ENCODE assay signal across 13 cellular contexts in the genomic region with DNA sequence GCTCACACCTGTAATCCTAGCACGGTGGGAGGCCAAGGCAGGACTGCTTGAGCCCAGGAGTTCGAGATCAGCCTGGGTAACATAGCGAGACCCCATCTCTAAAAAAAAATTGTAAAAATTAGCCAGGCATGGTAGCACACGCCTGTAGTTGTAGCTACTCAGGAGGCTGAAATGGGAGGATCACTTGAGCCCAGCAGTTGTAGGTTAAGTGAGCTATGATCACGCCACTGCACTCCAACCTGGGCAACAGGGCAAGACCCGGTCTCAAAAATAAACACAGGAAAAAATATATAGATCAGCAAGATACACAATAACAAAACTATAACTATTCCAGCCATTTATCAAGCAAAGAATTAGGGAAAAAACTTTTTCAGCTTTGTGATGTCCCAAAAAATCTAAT. TPM values are rescaled to one million over a fixed set of nuclear protein-coding genes. Genes with fewer than 3 reads are reported as not detected.
DNase-seq lines count a peak whose midpoint lies in the region; ATAC-seq and TF ChIP-seq lines count a peak whose summit lies in the region.
"Had no signal": no experiment of that assay in that cellular context is flagged by ENCODE, and none has a peak within 500 bp of the region (broad histone marks: within the 10 kb centered on the region; RNA-seq: fewer than 3 reads in every experiment).

No MANE protein-coding gene starts in this region.

- H3K36me3 ChIP-seq in hepatocyte (replicated peaks; ENCODE audit: insufficient read depth, low read depth), result no peaks in the 10 kb centered on the region
- H3K36me3 ChIP-seq in thoracic aorta, result no peaks in the 10 kb centered on the region
- H3K36me3 ChIP-seq in body of pancreas (replicated peaks in 1 of 2; ENCODE audit: insufficient read depth in 1 of 2, low read depth in 2 of 2), result no peaks in the 10 kb centered on the region
- H3K36me3 ChIP-seq: pancreas, transverse colon had no signal

- H3K27me3 ChIP-seq in hepatocyte (no peaks in the 10 kb centered on the region), thoracic aorta (replicated peaks; ENCODE audit: insufficient read depth) (no peaks in the 10 kb centered on the region), body of pancreas (no peaks in the 10 kb centered on the region)
- H3K27me3 ChIP-seq: pancreas, transverse colon had no signal

- H3K9me3 ChIP-seq in hepatocyte (ENCODE audit: low read depth) (no peaks in the 10 kb centered on the region), thoracic aorta (no peaks in the 10 kb centered on the region), body of pancreas (no peaks in the 10 kb centered on the region)
- H3K9me3 ChIP-seq: pancreas, transverse colon had no signal

- POLR2A ChIA-PET in activated CD4-positive, alpha-beta memory T cell treated with anti-CD3 and anti-CD28 coated beads, Interleukin-2, amount 10 ng/mL, durations not matched to agents 7 days and 5 days (lab: Charles Lee), result interaction anchor here (0.8 to 8.3 kb wide), 4 partner anchors 10 to 84 kb away, joined by 3 to 176 read pairs (median 86); partner anchors contain the start of genes COQ10B, HSPD1, HSPE1 and MOB4

- peak overlapping the region; percentile 99 for H3K27ac Mint-ChIP-seq in activated T-cell treated with anti-CD3 and anti-CD28 coated beads, Interleukin-2, amount 50 U/mL, for 72 hours
- H3K27ac Mint-ChIP-seq in activated CD4-positive, alpha-beta memory T cell treated with anti-CD3 and anti-CD28 coated beads, Interleukin-2, amount 10 ng/mL, durations not matched to agents 7 days and 5 days, result peak overlapping the region; percentile 34

- peaks cover 71% of the 10 kb centered on the region for H4K20me1 ChIP-seq in hepatocyte (ENCODE audit: insufficient read depth, poor library complexity, severe bottlenecking)

- no peaks in the 10 kb centered on the region for H3K27me3 Mint-ChIP-seq in activated T-cell treated with anti-CD3 and anti-CD28 coated beads, Interleukin-2, amount 50 U/mL, for 72 hours (ENCODE audit: low read depth)
- no peaks in the 10 kb centered on the region for H3K27me3 Mint-ChIP-seq in activated CD4-positive, alpha-beta memory T cell treated with anti-CD3 and anti-CD28 coated beads, Interleukin-2, amount 10 ng/mL, durations not matched to agents 7 days and 5 days

- H3K4me1 ChIP-seq in hepatocyte (ENCODE audit: insufficient read depth), result peaks cover 21% of the 10 kb centered on the region
- H3K4me1 ChIP-seq in thoracic aorta (ENCODE audit: control insufficient read depth in 1 of 2, low read depth in 2 of 2), result peaks cover 66 to 69% of the 10 kb centered on the region in 2 donors
- peaks cover 66% of the 10 kb centered on the region for H3K4me1 ChIP-seq in body of pancreas

- TF ChIP-seq CTCF in hepatocyte (IDR thresholded peaks at IDR 0.05; ENCODE audit: poor library complexity), result no peak
- TF ChIP-seq CTCF in thoracic aorta (IDR thresholded peaks at IDR 0.05), result no peak
- TF ChIP-seq CTCF in body of pancreas (IDR thresholded peaks at IDR 0.05), result no peak

- TF ChIP-seq POLR2A in body of pancreas (IDR thresholded peaks at IDR 0.05), result no peak

- H3K4me2 ChIP-seq in hepatocyte, result peak overlapping the region; percentile 85

- H3K27ac ChIP-seq in hepatocyte (no peak overlapping the region), thoracic aorta (no peak overlapping the region), body of pancreas (peak overlapping the region in 1 of 4 donors; percentile 12)
- H3K27ac ChIP-seq: pancreas, transverse colon had no signal

- no peak for DNase-seq in activated T-cell treated with anti-CD3 and anti-CD28 coated beads, Interleukin-2, amount 50 U/mL, for 72 hours
- no peak for DNase-seq in activated T-cell treated with anti-CD3 and anti-CD28 coated beads, Interleukin-2, amount 50 U/mL, for 1 hour
- DNase-seq in activated CD4-positive, alpha-beta memory T cell treated with anti-CD3 and anti-CD28 coated beads, Interleukin-2, amount 10 ng/mL, durations not matched to agents 7 days and 5 days, result peak; percentile 9
- DNase-seq in hepatocyte (ENCODE audit: low spot score) (no peak), thoracic aorta (ENCODE audit: low spot score) (no peak), body of pancreas (no peak), DMS153 (lab: John Stamatoyannopoulos, UW) (no peak), HuH-7 (ENCODE audit: low spot score) (no peak)
- DNase-seq: effector CD4-positive, alpha-beta T cell; NCI-H2227 treated with DMSO at 0.1 percent for 48 hours; pancreas; stimulated activated CD4-positive, alpha-beta T cell treated with anti-CD3 and anti-CD28 coated beads, Interleukin-4, amount 100 ng/mL, for 24 hours; transverse colon had no signal

- H3K4me3 ChIP-seq in hepatocyte (no peak overlapping the region), thoracic aorta (peak overlapping the region; percentile 90), body of pancreas (no peak overlapping the region)

- peaks cover 87% of the 10 kb centered on the region for H3K79me2 ChIP-seq in hepatocyte

- CTCF ChIA-PET in activated CD4-positive, alpha-beta memory T cell treated with anti-CD3 and anti-CD28 coated beads, Interleukin-2, amount 10 ng/mL, durations not matched to agents 7 days and 5 days (lab: Charles Lee), result interaction anchor here (0.7 to 2.9 kb wide), 2 partner anchors 21 to 417 kb away, joined by 3 to 10 read pairs; partner anchors contain the start of gene COQ10B

- no peak for ATAC-seq in activated T-cell treated with anti-CD3 and anti-CD28 coated beads, Interleukin-2, amount 50 U/mL, for 72 hours (replicated peaks in 1 of 2)
- ATAC-seq in thoracic aorta (ENCODE audit: insufficient number of reproducible peaks, low FRiP score, low read depth), result no peak
- ATAC-seq in body of pancreas, result no peak
- ATAC-seq: pancreas had no signal

- intact Hi-C loops in body of pancreas (cut with DNase I), result no loop called here

- no peaks in the 10 kb centered on the region for H3K9me3 Mint-ChIP-seq in activated T-cell treated with anti-CD3 and anti-CD28 coated beads, Interleukin-2, amount 50 U/mL, for 72 hours
- no peaks in the 10 kb centered on the region for H3K9me3 Mint-ChIP-seq in activated CD4-positive, alpha-beta memory T cell treated with anti-CD3 and anti-CD28 coated beads, Interleukin-2, amount 10 ng/mL, durations not matched to agents 7 days and 5 days

- peak overlapping the region; percentile 85 to 94 for H3K4me3 Mint-ChIP-seq in activated T-cell treated with anti-CD3 and anti-CD28 coated beads, Interleukin-2, amount 50 U/mL, for 72 hours
- H3K4me3 Mint-ChIP-seq in activated CD4-positive, alpha-beta memory T cell treated with anti-CD3 and anti-CD28 coated beads, Interleukin-2, amount 10 ng/mL, durations not matched to agents 7 days and 5 days, result peak overlapping the region; percentile 84

- 85% methylated on average over 6 of the region's 6 CpGs for WGBS in hepatocyte (ENCODE audit: low lambda C conversion rate, missing lambda C conversion rate)
- WGBS in body of pancreas, 2 donors, result 44 to 49% methylated on average over 6 of the region's 6 CpGs

- no peaks in the 10 kb centered on the region for H3K9me2 ChIP-seq in hepatocyte (replicated peaks; ENCODE audit: insufficient read depth)

- H3K4me1 Mint-ChIP-seq in activated T-cell treated with anti-CD3 and anti-CD28 coated beads, Interleukin-2, amount 50 U/mL, for 72 hours (ENCODE audit: low read depth), result peaks cover 75% of the 10 kb centered on the region
- peaks cover 69% of the 10 kb centered on the region for H3K4me1 Mint-ChIP-seq in activated CD4-positive, alpha-beta memory T cell treated with anti-CD3 and anti-CD28 coated beads, Interleukin-2, amount 10 ng/mL, durations not matched to agents 7 days and 5 days

- H2AFZ ChIP-seq in hepatocyte, result no peak overlapping the region

- peaks cover 13 to 21% of the 10 kb centered on the region in 2 donors for H3K36me3 Mint-ChIP-seq in activated T-cell treated with anti-CD3 and anti-CD28 coated beads, Interleukin-2, amount 50 U/mL, for 72 hours (ENCODE audit: insufficient read depth in 2 of 2)
- H3K36me3 Mint-ChIP-seq in activated CD4-positive, alpha-beta memory T cell treated with anti-CD3 and anti-CD28 coated beads, Interleukin-2, amount 10 ng/mL, durations not matched to agents 7 days and 5 days (ENCODE audit: low read depth), result peaks cover 50% of the 10 kb centered on the region

RNA-seq across cellular contexts. Expression of gene SF3B1, which starts 3.0 kb away (rescaled TPM):
- total RNA-seq in activated T-cell treated with anti-CD3 and anti-CD28 coated beads, Interleukin-2, amount 50 U/mL, for 72 hours, result 100 to 1,000 TPM; 272 to 284 TPM
- total RNA-seq in activated CD4-positive, alpha-beta memory T cell treated with anti-CD3 and anti-CD28 coated beads, Interleukin-2, amount 10 ng/mL, durations not matched to agents 7 days and 5 days, result 100 to 1,000 TPM; 292 to 304 TPM
- total RNA-seq in hepatocyte (232 and 321 TPM in 2 replicates), thoracic aorta (100 to 1,000 TPM; 259 to 506 TPM), body of pancreas (100 to 1,000 TPM; 361 to 396 TPM)
- polyA plus RNA-seq in hepatocyte, result 161 and 165 TPM in 2 replicates

RNA-seq across cellular contexts. Expression of gene COQ10B, which starts 21.5 kb away (rescaled TPM):
- 10 to 100 TPM; 24.0 to 25.6 TPM for total RNA-seq in activated T-cell treated with anti-CD3 and anti-CD28 coated beads, Interleukin-2, amount 50 U/mL, for 72 hours
- 10 to 100 TPM; 22.2 to 24.4 TPM for total RNA-seq in activated CD4-positive, alpha-beta memory T cell treated with anti-CD3 and anti-CD28 coated beads, Interleukin-2, amount 10 ng/mL, durations not matched to agents 7 days and 5 days
- 40.2 and 44.4 TPM in 2 replicates for total RNA-seq in hepatocyte
- polyA plus RNA-seq in hepatocyte, result 40.7 and 46.1 TPM in 2 replicates
- 10 to 100 TPM; 41.6 to 42.8 TPM for total RNA-seq in thoracic aorta
- total RNA-seq in body of pancreas, result 1 to 10 TPM; 5.3 to 9.6 TPM
